In the genomic region with DNA sequence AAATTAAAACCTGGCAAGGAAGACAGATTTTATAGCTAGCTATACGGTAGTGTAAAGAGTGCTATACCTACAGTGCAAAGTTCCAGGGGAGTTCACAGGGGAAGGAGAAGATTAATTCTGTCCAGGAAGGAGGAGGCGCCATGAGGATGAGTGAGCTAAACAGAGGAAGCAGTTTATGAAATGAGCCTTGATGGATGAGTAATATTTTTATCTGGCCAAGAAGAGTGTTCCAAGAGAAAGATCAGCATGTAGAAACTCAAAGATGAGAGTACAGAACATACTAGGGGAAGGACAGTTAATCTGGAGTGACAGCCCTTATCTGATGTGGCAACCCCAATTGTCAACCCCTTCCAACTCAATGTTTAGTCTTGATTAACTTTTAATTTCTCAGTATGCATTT, we compare ENCODE assay signal across 17 cellular contexts. TPM values are rescaled to one million over a fixed set of nuclear protein-coding genes. Genes with fewer than 3 reads are reported as not detected.
DNase-seq lines count a peak whose midpoint lies in the region; ATAC-seq and TF ChIP-seq lines count a peak whose summit lies in the region.
"Had no signal": no experiment of that assay in that cellular context is flagged by ENCODE, and none has a peak within 500 bp of the region (broad histone marks: within the 10 kb centered on the region; RNA-seq: fewer than 3 reads in every experiment).

No MANE protein-coding gene starts in this region.

- H3K27me3 ChIP-seq in colonic mucosa (no peaks in the 10 kb centered on the region), transverse colon (no peaks in the 10 kb centered on the region)
- H3K27me3 ChIP-seq: BLaER1, SJCRH30 had no signal

- WGBS in transverse colon (ENCODE audit: low coverage in 1 of 2), 2 donors, result 33 to 37% methylated on average over 2 of the region's 2 CpGs

- H3K4me3 ChIP-seq in colonic mucosa (no peak overlapping the region), transverse colon (no peak overlapping the region)
- H3K4me3 ChIP-seq: BLaER1, GM12878, SJCRH30 had no signal

- no peaks in the 10 kb centered on the region for H3K4me1 ChIP-seq in colonic mucosa
- peaks cover 0 to 7% (median 2%) of the 10 kb centered on the region in 4 donors for H3K4me1 ChIP-seq in transverse colon
- H3K4me1 ChIP-seq: SJCRH30 had no signal

- peak; percentile 38 for DNase-seq in HT1080 (ENCODE audit: low read depth)
- DNase-seq in colonic mucosa, result peak; percentile 21
- peak; percentile 81 for DNase-seq in iris pigment epithelial cell (ENCODE audit: low read depth)
- DNase-seq in transverse colon, result peak; percentile 32
- no peak for DNase-seq in kidney glomerular epithelial cell (lab: John Stamatoyannopoulos, UW)
- no peak for DNase-seq in left lobe of liver (ENCODE audit: low spot score)
- DNase-seq in T-helper 1 cell, result no peak
- DNase-seq: Kasumi-1, NCI-H146, NCI-H2227 treated with DMSO at 0.1 percent for 48 hours, NCI-H526 treated with DMSO at 0.1 percent for 48 hours, SJCRH30 had no signal

- no peaks in the 10 kb centered on the region for H3K36me3 ChIP-seq in colonic mucosa
- no peaks in the 10 kb centered on the region for H3K36me3 ChIP-seq in transverse colon
- H3K36me3 ChIP-seq: BLaER1, SJCRH30 had no signal

- TF ChIP-seq EP300 in transverse colon (IDR thresholded peaks at IDR 0.05; ENCODE audit: low read depth), result no peak

- H3K9ac ChIP-seq in colonic mucosa (ENCODE audit: low read depth in 2 of 2, low read length in 2 of 2), result no peak overlapping the region
- H3K9ac ChIP-seq: BLaER1 had no signal

- in situ Hi-C loops in transverse colon (cut with MboI; ENCODE audit: low pct_ligation_motif_present in 1 of 4, low pct_unique_long_range_greater_than_20kb in 1 of 4, low sequenced_read_pairs in 3 of 4), result no loop called here

- H3K9me3 ChIP-seq in colonic mucosa, result no peaks in the 10 kb centered on the region
- H3K9me3 ChIP-seq in transverse colon, result no peaks in the 10 kb centered on the region
- H3K9me3 ChIP-seq: BLaER1, SJCRH30 had no signal

- no peak for TF ChIP-seq POLR2A in transverse colon (IDR thresholded peaks at IDR 0.05)

- no peak for TF ChIP-seq CTCF in colonic mucosa (IDR thresholded peaks at IDR 0.05)
- TF ChIP-seq CTCF in transverse colon (IDR thresholded peaks at IDR 0.05), result no peak

- intact Hi-C loops in colonic mucosa (cut with DNase I), result no loop called here
- intact Hi-C loops in transverse colon (cut with DNase I; ENCODE audit: low total_unique reads), result no loop called here

- ATAC-seq in left lobe of liver (no peak), GM18861 (IDR thresholded peaks at IDR 0.05; ENCODE audit: unreplicated experiment) (no peak)
- ATAC-seq: GM12878 had no signal

- no peak overlapping the region for H3K27ac ChIP-seq in colonic mucosa
- no peak overlapping the region for H3K27ac ChIP-seq in transverse colon
- H3K27ac ChIP-seq: BLaER1, RWPE1, SJCRH30 had no signal

RNA-seq across cellular contexts. Expression of a gene that starts 54.8 kb away (rescaled TPM):
- total RNA-seq in HT1080 (2014; rRNA removed; shearing (Covaris generic)), result 0.05 TPM in 1 of 2 replicates, not detected in the other
- 0.03 TPM in 1 of 2 replicates, not detected in the other for polyA plus RNA-seq in HT1080 (2015; cell fraction: cytosol; rRNA removed)
- polyA plus RNA-seq in HT1080 (2015; cell fraction: nucleus; rRNA removed), result 0.06 TPM in 1 of 2 replicates, not detected in the other
- total RNA-seq in colonic mucosa (not detected), transverse colon (under 1 TPM in 1 of 4 donors, not detected in 3; 0.14 TPM), left lobe of liver (not detected)
- total RNA-seq: GM12878, SJCRH30 had no signal
- polyA plus RNA-seq: AG04450, GM12878 had no signal

Comparison
In these comparisons a context has a peak if more than half of its experiments do, and no peak if none do; other contexts are left out.
1. DNase-seq: peak in HT1080 (single experiment), colonic mucosa (single experiment), iris pigment epithelial cell (single experiment) and transverse colon (single experiment); none in kidney glomerular epithelial cell (single experiment), left lobe of liver (single experiment) and T-helper 1 cell (0 of 5).